In genomic region chr5:180804129-180804601, GRCh38 we compare ENCODE assay signal across 9 cellular contexts. TPM values are rescaled to one million over a fixed set of nuclear protein-coding genes. Genes with fewer than 3 reads are reported as not detected.
DNase-seq lines count a peak whose midpoint lies in the region; ATAC-seq and TF ChIP-seq lines count a peak whose summit lies in the region.
"Had no signal": no experiment of that assay in that cellular context is flagged by ENCODE, and none has a peak within 500 bp of the region (broad histone marks: within the 10 kb centered on the region; RNA-seq: fewer than 3 reads in every experiment).

No MANE protein-coding gene starts in this region.

- H3K9me3 ChIP-seq in ascending aorta: no peaks in the 10 kb centered on the region

- H3K4me3 Mint-ChIP-seq in natural killer cell: peak overlapping the region; percentile 93

- H3K9me3 Mint-ChIP-seq in natural killer cell: no peaks in the 10 kb centered on the region

- TF ChIP-seq CTCF in ascending aorta (IDR thresholded peaks at IDR 0.05) (no peak), natural killer cell (IDR thresholded peaks at IDR 0.05) (no peak)

- peak overlapping the region; percentile 83 to 96 for H3K27ac Mint-ChIP-seq in natural killer cell

- no peaks in the 10 kb centered on the region for H3K27me3 Mint-ChIP-seq in natural killer cell (ENCODE audit: low read depth in 2 of 2)

- H3K36me3 Mint-ChIP-seq in natural killer cell: no peaks in the 10 kb centered on the region

- peak; percentile 29 for DNase-seq in CD1c-positive myeloid dendritic cell (ENCODE audit: extremely low spot score)
- DNase-seq in ascending aorta (ENCODE audit: low spot score in 2 of 2): peak in 1 of 2 donors; percentile 60
- peak; percentile 33 for DNase-seq in natural killer cell
- DNase-seq in GDM1 (lab: John Stamatoyannopoulos, UW): no peak
- no peak for DNase-seq in SHP77 treated with DMSO at 0.1 percent for 48 hours (lab: John Stamatoyannopoulos, UW)
- no peak for DNase-seq in NCI-H1694 (lab: John Stamatoyannopoulos, UW)
- DNase-seq: NCI-H1105 treated with DMSO at 0.1 percent for 48 hours had no signal

- peaks cover 82% of the 10 kb centered on the region in 2 donors for H3K4me1 Mint-ChIP-seq in natural killer cell

- H3K4me1 ChIP-seq in ascending aorta: peaks cover 38 to 73% of the 10 kb centered on the region in 2 donors

- H3K27me3 ChIP-seq in ascending aorta: no peaks in the 10 kb centered on the region

- peak overlapping the region in 1 of 2 donors; percentile 91 for H3K4me3 ChIP-seq in ascending aorta

- H3K36me3 ChIP-seq in ascending aorta: no peaks in the 10 kb centered on the region

- intact Hi-C loops in ascending aorta (cut with DNase I): loop anchor here (10.0 kb wide), 2 partner anchors 449 to 509 kb away; partner anchors contain the start of genes GFPT2 and MAPK9
- intact Hi-C loops in natural killer cell (cut with micrococcal nuclease): loop anchor here (5.0 to 10.0 kb wide), 3 partner anchors 381 to 458 kb away; partner anchors contain the start of genes TRIM41 and TRIM52

- ATAC-seq in HG03196 (IDR thresholded peaks at IDR 0.05; ENCODE audit: unreplicated experiment): peak; percentile 0
- ATAC-seq in natural killer cell: peak; percentile 9 to 34 (median 10)
- ATAC-seq in HG03565 (IDR thresholded peaks at IDR 0.05; ENCODE audit: unreplicated experiment): no peak

- peak overlapping the region; percentile 93 to 99 for H3K27ac ChIP-seq in ascending aorta

RNA-seq across cellular contexts. Expression of gene MGAT1, which starts 1.6 kb away (rescaled TPM):
- total RNA-seq in ascending aorta: 257 TPM
- 100 to 1,000 TPM; 105 to 149 (median 130) TPM for total RNA-seq in natural killer cell

RNA-seq across cellular contexts. Expression of gene ZFP62, which starts 56.9 kb away (rescaled TPM):
- total RNA-seq in ascending aorta (1.8 TPM), natural killer cell (10 to 100 TPM; 16.6 to 21.0 (median 20.3) TPM)

Comparison
In these comparisons a context has a peak if more than half of its experiments do, and no peak if none do; other contexts are left out.
1. DNase-seq: peak in CD1c-positive myeloid dendritic cell (single experiment) and natural killer cell (single experiment); none in GDM1 (single experiment), SHP77 treated with DMSO at 0.1 percent for 48 hours (single experiment) and NCI-H1694 (single experiment).